Comparison of ENCODE assay signal across 18 cellular contexts in the genomic region with DNA sequence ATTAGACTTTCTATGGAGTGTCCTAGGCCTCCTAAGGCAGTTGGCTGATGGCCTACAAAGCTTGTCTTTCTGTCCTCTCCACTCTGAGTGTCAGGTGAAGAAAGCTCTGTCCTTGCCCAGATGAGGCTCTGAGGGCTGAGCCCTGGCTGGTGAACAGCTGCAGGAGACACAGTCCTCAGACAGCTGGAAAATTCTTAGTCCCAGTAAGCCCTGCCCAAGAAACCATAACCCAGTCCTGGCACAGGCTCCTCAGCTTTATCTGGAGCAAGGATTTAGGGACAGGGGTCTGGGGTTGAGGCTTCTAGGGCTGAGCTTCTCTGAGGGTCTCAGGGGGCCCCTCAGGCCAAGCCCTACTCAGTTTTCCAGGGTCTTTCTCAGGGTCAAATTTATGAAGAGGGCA. TPM values are rescaled to one million over a fixed set of nuclear protein-coding genes. Genes with fewer than 3 reads are reported as not detected.
"Had no signal": no experiment of that assay in that cellular context is flagged by ENCODE, and none has a peak within 500 bp of the region (broad histone marks: within the 10 kb centered on the region; RNA-seq: fewer than 3 reads in every experiment).

No MANE protein-coding gene starts in this region.

RNA-seq across cellular contexts. Expression of gene PSG7, which starts 2.3 kb away (rescaled TPM):
- total RNA-seq: kidney epithelial cell; left ventricle myocardium inferior; lung; mesenteric fat pad; mucosa of descending colon; naive thymus-derived CD8-positive, alpha-beta T cell; neural crest cell; osteocyte; posterior vena cava; psoas muscle; sigmoid colon; skeletal muscle tissue; smooth muscle cell; temporal lobe; tibial nerve; ureter; uterus had no signal
- polyA plus RNA-seq: lung; naive thymus-derived CD8-positive, alpha-beta T cell; sigmoid colon; smooth muscle cell had no signal

RNA-seq across cellular contexts. Expression of gene PSG6, which starts 17.0 kb away (rescaled TPM):
- total RNA-seq: kidney epithelial cell; left ventricle myocardium inferior; lung; mesenteric fat pad; mucosa of descending colon; naive thymus-derived CD8-positive, alpha-beta T cell; neural crest cell; osteocyte; posterior vena cava; psoas muscle; sigmoid colon; skeletal muscle tissue; smooth muscle cell; temporal lobe; tibial nerve; ureter; uterus had no signal
- polyA plus RNA-seq: lung; naive thymus-derived CD8-positive, alpha-beta T cell; psoas muscle; sigmoid colon; smooth muscle cell had no signal

RNA-seq across cellular contexts. Expression of gene PSG1, which starts 55.2 kb away (rescaled TPM):
- total RNA-seq: kidney epithelial cell; left ventricle myocardium inferior; lower leg skin; lung; mesenteric fat pad; mucosa of descending colon; naive thymus-derived CD8-positive, alpha-beta T cell; neural crest cell; osteocyte; posterior vena cava; psoas muscle; sigmoid colon; skeletal muscle tissue; smooth muscle cell; temporal lobe; tibial nerve; ureter; uterus had no signal
- polyA plus RNA-seq: lung; naive thymus-derived CD8-positive, alpha-beta T cell; sigmoid colon; smooth muscle cell had no signal
